In the genomic region with DNA sequence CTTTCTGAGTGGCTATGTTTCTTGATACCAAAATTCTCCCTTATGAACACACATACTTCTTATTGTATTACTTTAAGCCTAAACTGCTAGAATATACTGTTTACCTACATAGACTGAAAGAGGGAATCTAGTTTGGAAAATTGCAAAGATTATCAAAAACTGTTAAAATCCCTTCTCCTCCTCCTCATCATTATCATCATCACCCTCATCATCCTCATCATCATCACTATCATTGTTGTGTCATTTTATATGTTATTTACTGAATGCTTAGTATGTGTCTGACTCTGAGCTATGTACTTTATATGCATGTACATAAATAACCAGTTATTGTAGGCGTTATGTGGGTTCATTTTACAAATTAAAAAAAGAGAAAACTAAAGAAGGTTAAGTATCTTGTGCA, we compare ENCODE assay signal across 29 cellular contexts. TPM values are rescaled to one million over a fixed set of nuclear protein-coding genes. Genes with fewer than 3 reads are reported as not detected.
"Had no signal": no experiment of that assay in that cellular context is flagged by ENCODE, and none has a peak within 500 bp of the region (broad histone marks: within the 10 kb centered on the region; RNA-seq: fewer than 3 reads in every experiment).

No MANE protein-coding gene starts in this region.

- DNase-seq: colonic mucosa; cortex of kidney; dermis blood vessel endothelial cell; dorsolateral prefrontal cortex; effector CD4-positive, alpha-beta T cell; effector CD8-positive, alpha-beta T cell; effector memory CD4-positive, alpha-beta T cell; effector memory CD8-positive, alpha-beta T cell; endodermal cell; erythroblast; esophagus squamous epithelium; foreskin fibroblast; foreskin keratinocyte; foreskin melanocyte; gastrocnemius medialis; glutamatergic neuron; head of caudate nucleus; heart left ventricle; heart right ventricle had no signal

- FAIRE-seq: colon, endometrium, endothelial cell of umbilical vein, frontal cortex had no signal

- H3K4me3 ChIP-seq: colonic mucosa, coronary artery, dorsolateral prefrontal cortex, esophagus muscularis mucosa, esophagus squamous epithelium, gastrocnemius medialis, gastroesophageal sphincter, heart left ventricle, heart right ventricle had no signal

- H3K9me3 ChIP-seq: colonic mucosa, esophagus muscularis mucosa, esophagus squamous epithelium, gastrocnemius medialis, gastroesophageal sphincter, heart left ventricle, heart right ventricle had no signal

- ATAC-seq: effector memory CD8-positive, alpha-beta T cell; esophagus mucosa; foreskin keratinocyte; gastrocnemius medialis; gastroesophageal sphincter; heart left ventricle; heart right ventricle had no signal

- H3K36me3 ChIP-seq: colonic mucosa, esophagus muscularis mucosa, esophagus squamous epithelium, gastrocnemius medialis, gastroesophageal sphincter, heart left ventricle, heart right ventricle had no signal

- H3K27ac ChIP-seq: colonic mucosa, coronary artery, dorsolateral prefrontal cortex, epithelial cell of prostate, esophagus muscularis mucosa, esophagus squamous epithelium, foreskin keratinocyte, gastrocnemius medialis, gastroesophageal sphincter, heart left ventricle, heart right ventricle had no signal

- H3K27me3 ChIP-seq: colonic mucosa, dorsolateral prefrontal cortex, esophagus muscularis mucosa, esophagus squamous epithelium, foreskin keratinocyte, gastrocnemius medialis, gastroesophageal sphincter, heart left ventricle had no signal

- H3K4me1 ChIP-seq: colonic mucosa, esophagus muscularis mucosa, esophagus squamous epithelium, foreskin keratinocyte, gastrocnemius medialis, gastroesophageal sphincter, heart left ventricle, heart right ventricle had no signal

RNA-seq across cellular contexts. Expression of a gene that starts 19.6 kb away (rescaled TPM):
- total RNA-seq: foreskin keratinocyte, glomerular endothelial cell had no signal
